Comparison of ENCODE assay signal across 2 cellular contexts in the genomic region with DNA sequence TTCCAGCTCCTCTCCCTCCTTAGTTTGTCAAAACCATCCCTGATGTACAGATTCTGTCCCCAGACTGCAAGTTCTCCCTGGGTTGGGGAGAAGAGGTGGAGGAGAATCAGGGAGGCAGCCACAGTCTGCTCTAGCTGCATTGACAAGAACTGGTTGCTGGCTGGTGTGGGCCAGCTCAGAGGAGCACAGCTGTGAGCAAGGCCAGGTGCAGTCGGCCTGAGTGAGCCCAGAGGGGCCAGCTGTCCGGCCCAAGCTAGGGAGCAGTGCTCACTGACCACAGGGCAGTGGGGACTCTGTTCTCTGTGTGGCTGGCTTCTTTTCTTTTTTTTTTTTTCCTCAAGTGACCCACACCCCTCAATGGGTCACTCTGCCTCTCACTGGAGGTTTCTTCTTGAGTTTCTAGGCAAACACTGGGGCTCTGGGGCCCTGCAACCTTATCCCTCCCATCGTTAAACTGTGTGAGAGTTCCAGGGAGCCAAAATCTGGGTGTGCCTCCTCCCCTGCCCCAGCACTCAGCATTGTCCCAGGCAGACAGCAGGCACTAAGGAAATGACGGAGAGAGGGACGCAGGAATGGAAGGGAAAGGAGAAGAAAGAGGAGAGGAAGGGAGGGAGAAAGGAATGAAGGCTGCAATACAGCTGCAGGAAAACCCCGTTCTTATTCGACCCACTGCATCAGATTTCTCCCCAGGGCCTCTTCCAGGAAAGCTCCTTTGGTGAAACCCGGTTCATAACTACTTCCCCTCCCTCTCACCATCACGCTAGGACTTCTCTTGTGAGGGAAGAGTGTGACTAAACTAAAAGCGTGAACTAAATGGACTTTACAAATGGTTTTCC.
TF ChIP-seq lines count a peak whose summit lies in the region.

No MANE protein-coding gene starts in this region.

TF ChIP-seq in GM23338, 12 proteins besides CTCF, POLR2A, EP300 and RAD21 (continues in another document):
- TF ChIP-seq NANOG (IDR thresholded peaks at IDR 0.05; ENCODE audit: borderline replicate concordance): no peak
- TF ChIP-seq, protein P1, sequence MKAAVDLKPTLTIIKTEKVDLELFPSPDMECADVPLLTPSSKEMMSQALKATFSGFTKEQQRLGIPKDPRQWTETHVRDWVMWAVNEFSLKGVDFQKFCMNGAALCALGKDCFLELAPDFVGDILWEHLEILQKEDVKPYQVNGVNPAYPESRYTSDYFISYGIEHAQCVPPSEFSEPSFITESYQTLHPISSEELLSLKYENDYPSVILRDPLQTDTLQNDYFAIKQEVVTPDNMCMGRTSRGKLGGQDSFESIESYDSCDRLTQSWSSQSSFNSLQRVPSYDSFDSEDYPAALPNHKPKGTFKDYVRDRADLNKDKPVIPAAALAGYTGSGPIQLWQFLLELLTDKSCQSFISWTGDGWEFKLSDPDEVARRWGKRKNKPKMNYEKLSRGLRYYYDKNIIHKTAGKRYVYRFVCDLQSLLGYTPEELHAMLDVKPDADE (IDR thresholded peaks at IDR 0.05): no peak
- TF ChIP-seq STAT1 (IDR thresholded peaks at IDR 0.05; ENCODE audit: unreplicated experiment): no peak
- no peak for TF ChIP-seq EZH2phosphoT487 (IDR thresholded peaks at IDR 0.05; ENCODE audit: unreplicated experiment)
- no peak for TF ChIP-seq EZH2 (IDR thresholded peaks at IDR 0.05; ENCODE audit: low read depth, unreplicated experiment)
- TF ChIP-seq, protein P2, sequence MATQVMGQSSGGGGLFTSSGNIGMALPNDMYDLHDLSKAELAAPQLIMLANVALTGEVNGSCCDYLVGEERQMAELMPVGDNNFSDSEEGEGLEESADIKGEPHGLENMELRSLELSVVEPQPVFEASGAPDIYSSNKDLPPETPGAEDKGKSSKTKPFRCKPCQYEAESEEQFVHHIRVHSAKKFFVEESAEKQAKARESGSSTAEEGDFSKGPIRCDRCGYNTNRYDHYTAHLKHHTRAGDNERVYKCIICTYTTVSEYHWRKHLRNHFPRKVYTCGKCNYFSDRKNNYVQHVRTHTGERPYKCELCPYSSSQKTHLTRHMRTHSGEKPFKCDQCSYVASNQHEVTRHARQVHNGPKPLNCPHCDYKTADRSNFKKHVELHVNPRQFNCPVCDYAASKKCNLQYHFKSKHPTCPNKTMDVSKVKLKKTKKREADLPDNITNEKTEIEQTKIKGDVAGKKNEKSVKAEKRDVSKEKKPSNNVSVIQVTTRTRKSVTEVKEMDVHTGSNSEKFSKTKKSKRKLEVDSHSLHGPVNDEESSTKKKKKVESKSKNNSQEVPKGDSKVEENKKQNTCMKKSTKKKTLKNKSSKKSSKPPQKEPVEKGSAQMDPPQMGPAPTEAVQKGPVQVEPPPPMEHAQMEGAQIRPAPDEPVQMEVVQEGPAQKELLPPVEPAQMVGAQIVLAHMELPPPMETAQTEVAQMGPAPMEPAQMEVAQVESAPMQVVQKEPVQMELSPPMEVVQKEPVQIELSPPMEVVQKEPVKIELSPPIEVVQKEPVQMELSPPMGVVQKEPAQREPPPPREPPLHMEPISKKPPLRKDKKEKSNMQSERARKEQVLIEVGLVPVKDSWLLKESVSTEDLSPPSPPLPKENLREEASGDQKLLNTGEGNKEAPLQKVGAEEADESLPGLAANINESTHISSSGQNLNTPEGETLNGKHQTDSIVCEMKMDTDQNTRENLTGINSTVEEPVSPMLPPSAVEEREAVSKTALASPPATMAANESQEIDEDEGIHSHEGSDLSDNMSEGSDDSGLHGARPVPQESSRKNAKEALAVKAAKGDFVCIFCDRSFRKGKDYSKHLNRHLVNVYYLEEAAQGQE (IDR thresholded peaks at IDR 0.05; ENCODE audit: unreplicated experiment): no peak
- TF ChIP-seq ZNF331 (CRISPR knock-in tag; IDR thresholded peaks at IDR 0.05; ENCODE audit: low read depth): no peak
- TF ChIP-seq JUNB (IDR thresholded peaks at IDR 0.05; ENCODE audit: unreplicated experiment): no peak
- no peak for TF ChIP-seq POLR2AphosphoS5 (IDR thresholded peaks at IDR 0.05; ENCODE audit: low read depth)
- no peak for TF ChIP-seq ZNF114 (CRISPR knock-in tag; IDR thresholded peaks at IDR 0.05)

TF ChIP-seq in H1, 55 proteins besides CTCF, POLR2A, EP300 and RAD21:
- no peak for TF ChIP-seq TBP (IDR thresholded peaks at IDR 0.05; ENCODE audit: low read depth, low read length)
- TF ChIP-seq RFX5 (IDR thresholded peaks at IDR 0.05; ENCODE audit: borderline replicate concordance, low read depth, low read length): no peak
- no peak for TF ChIP-seq GTF2F1 (IDR thresholded peaks at IDR 0.05; ENCODE audit: borderline replicate concordance, low read depth, low read length)
- TF ChIP-seq YY1 (IDR thresholded peaks at IDR 0.05; ENCODE audit: low read depth, low read length): no peak
